8 cellular contexts compared by ENCODE assay signal in genomic region chr9:127930298-127931091, GRCh38. TPM values are rescaled to one million over a fixed set of nuclear protein-coding genes. Genes with fewer than 3 reads are reported as not detected.
DNase-seq lines count a peak whose midpoint lies in the region; ATAC-seq and TF ChIP-seq lines count a peak whose summit lies in the region.

PIP5KL1 (minus strand) TSS chr9:127930777; CDS start chr9:127930752, 25 bp downstream.

- H3K27me3 Mint-ChIP-seq in IgD-negative memory B cell (peaks cover 1% of the 10 kb centered on the region), osteocyte (ENCODE audit: unreplicated experiment) (no peaks in the 10 kb centered on the region)

- peak within 1 kb of the TSS; percentile 90 for H3K4me2 ChIP-seq in SK-N-SH

- TF ChIP-seq RAD21 in SK-N-SH (IDR thresholded peaks at IDR 0.05; ENCODE audit: low read length): no peak

- H3K36me3 ChIP-seq in SK-N-SH (replicated peaks in 1 of 2; ENCODE audit: control insufficient read depth in 1 of 2, insufficient read depth in 2 of 2, low read length in 1 of 2) (peaks cover 3 to 5% of the 10 kb centered on the region in 2 experiments), adrenal gland (replicated peaks in 1 of 2) (no peaks in the 10 kb centered on the region), cardiac muscle cell (no peaks in the 10 kb centered on the region), urinary bladder (ENCODE audit: insufficient read depth) (no peaks in the 10 kb centered on the region)

- peak within 1 kb of the TSS; percentile 80 to 91 for H3K27ac ChIP-seq in SK-N-SH (ENCODE audit: low read depth in 2 of 2, low read length in 1 of 2)
- H3K27ac ChIP-seq in adrenal gland: peak within 1 kb of the TSS in 2 of 5 donors; percentile 17 to 56
- no peak within 1 kb of the TSS for H3K27ac ChIP-seq in cardiac muscle cell
- no peak within 1 kb of the TSS for H3K27ac ChIP-seq in urinary bladder (ENCODE audit: low read depth)

- H3K9me2 ChIP-seq in SK-N-SH: no peaks in the 10 kb centered on the region

- H3K9ac ChIP-seq in SK-N-SH: peak within 1 kb of the TSS; percentile 59

- H3K27ac Mint-ChIP-seq in IgD-negative memory B cell (peak within 1 kb of the TSS; percentile 83 to 98 (median 94)), osteocyte (ENCODE audit: unreplicated experiment) (peak within 1 kb of the TSS; percentile 89)

- ATAC-seq in GM21723 (IDR thresholded peaks at IDR 0.05; ENCODE audit: unreplicated experiment): peak; percentile 78

- TF ChIP-seq CTCF in SK-N-SH (IDR thresholded peaks at IDR 0.05) (peak; percentile 40), adrenal gland (IDR thresholded peaks at IDR 0.05) (no peak), cardiac muscle cell (IDR thresholded peaks at IDR 0.05; ENCODE audit: low read depth, low read length) (peak; percentile 20), osteocyte (IDR thresholded peaks at IDR 0.05) (peak; percentile 34)

- CTCF ChIA-PET in SK-N-SH (lab: Yijun Ruan, JAX): interaction anchor here (1.1 to 2.0 kb wide), 9 partner anchors 9 to 187 kb away, joined by 3 to 13 read pairs (median 5); no protein-coding TSS in a partner anchor

- H3K9me3 Mint-ChIP-seq in IgD-negative memory B cell: peaks cover 0 to 2% (median 0%) of the 10 kb centered on the region in 3 donors
- no peaks in the 10 kb centered on the region for H3K9me3 Mint-ChIP-seq in osteocyte (ENCODE audit: unreplicated experiment)

- POLR2A ChIA-PET in SK-N-SH (lab: Yijun Ruan, JAX): interaction anchor here (0.5 to 1.2 kb wide), 8 partner anchors 9 to 297 kb away, joined by 3 to 4 read pairs (median 3); no protein-coding TSS in a partner anchor

- DNase-seq in ELR (ENCODE audit: low read depth): peak; percentile 92
- DNase-seq in SK-N-SH: peak; percentile 98
- peak; percentile 77 to 89 (median 81) for DNase-seq in adrenal gland
- DNase-seq in cardiac muscle cell (ENCODE audit: low read depth in 1 of 2, low spot score in 1 of 2): peak; percentile 88 to 92
- DNase-seq in osteocyte (ENCODE audit: extremely low spot score, unreplicated experiment): peak; percentile 95

- no peak for TF ChIP-seq EP300 in SK-N-SH (IDR thresholded peaks at IDR 0.05; ENCODE audit: borderline replicate concordance in 1 of 2, low read depth in 1 of 2, low read length in 1 of 2)

- H3K36me3 Mint-ChIP-seq in IgD-negative memory B cell (peaks cover 2% of the 10 kb centered on the region), osteocyte (ENCODE audit: unreplicated experiment) (no peaks in the 10 kb centered on the region)

- H3K4me1 ChIP-seq in SK-N-SH (ENCODE audit: control insufficient read depth in 1 of 2, insufficient read depth in 2 of 2, low read depth in 1 of 2, low read length in 1 of 2) (peaks cover 7 to 32% of the 10 kb centered on the region in 2 experiments; a peak in 3 of 4 replicates), adrenal gland (replicated peaks in 1 of 2) (peaks cover 10 to 32% of the 10 kb centered on the region in 2 donors), cardiac muscle cell (ENCODE audit: low read depth) (no peaks in the 10 kb centered on the region), urinary bladder (ENCODE audit: insufficient read depth) (no peaks in the 10 kb centered on the region)

- H3K4me3 Mint-ChIP-seq in IgD-negative memory B cell (peak within 1 kb of the TSS; percentile 76 to 94 (median 87)), osteocyte (ENCODE audit: unreplicated experiment) (peak within 1 kb of the TSS; percentile 73)

- peaks cover 22% of the 10 kb centered on the region for H3F3A ChIP-seq in SK-N-SH (replicated peaks; ENCODE audit: insufficient read depth)

- H3K27me3 ChIP-seq in SK-N-SH (ENCODE audit: insufficient read depth) (no peaks in the 10 kb centered on the region), adrenal gland (peaks cover 26% of the 10 kb centered on the region), cardiac muscle cell (peaks cover 36% of the 10 kb centered on the region)

- H3K4me3 ChIP-seq in SK-N-SH (ENCODE audit: low read depth in 2 of 2, low read length in 1 of 2) (peak within 1 kb of the TSS; percentile 59 to 64), adrenal gland (peak within 1 kb of the TSS in 2 of 4 donors; percentile 22 to 42), cardiac muscle cell (peak within 1 kb of the TSS; percentile 43), urinary bladder (ENCODE audit: low read depth, low read length) (peak within 1 kb of the TSS; percentile 38)

- H3K79me2 ChIP-seq in SK-N-SH (ENCODE audit: insufficient read depth): peaks cover 24% of the 10 kb centered on the region

- TF ChIP-seq POLR2A in adrenal gland (IDR thresholded peaks at IDR 0.05): no peak

- 2% methylated on average over 23 of the region's 68 CpGs for WGBS in SK-N-SH (ENCODE audit: low lambda C conversion rate)
- 0 to 5% (median 2%) methylated on average over 12 to 68 of the region's 68 CpGs for WGBS in adrenal gland, 4 donors
- WGBS in urinary bladder: under 1% methylated on average over 68 of the region's 68 CpGs

- H3K9me3 ChIP-seq in SK-N-SH: no peaks in the 10 kb centered on the region
- H3K9me3 ChIP-seq in adrenal gland (replicated peaks in 1 of 3): no peaks in the 10 kb centered on the region
- no peaks in the 10 kb centered on the region for H3K9me3 ChIP-seq in cardiac muscle cell (ENCODE audit: low read depth)

- H3K4me1 Mint-ChIP-seq in IgD-negative memory B cell (peaks cover 11 to 22% (median 20%) of the 10 kb centered on the region in 3 donors), osteocyte (ENCODE audit: unreplicated experiment) (peaks cover 30% of the 10 kb centered on the region)

- intact Hi-C loops in adrenal gland (cut with DNase I): no loop called here

- H2AFZ ChIP-seq in SK-N-SH (ENCODE audit: low read depth): peak within 1 kb of the TSS; percentile 52

- no peaks in the 10 kb centered on the region for H4K20me1 ChIP-seq in SK-N-SH (ENCODE audit: insufficient read depth)

TF ChIP-seq in SK-N-SH, 30 proteins besides CTCF, POLR2A, EP300 and RAD21 (continues in another document):
- peak; percentile 62 for TF ChIP-seq RFX5 (IDR thresholded peaks at IDR 0.05; ENCODE audit: low read length)
- TF ChIP-seq POLR2AphosphoS5 (IDR thresholded peaks at IDR 0.05; ENCODE audit: low read depth, low read length): peak; percentile 27; the same call in 1 of the 2 replicates
- TF ChIP-seq MEF2A (IDR thresholded peaks at IDR 0.05; ENCODE audit: borderline replicate concordance, low read depth): no peak
- TF ChIP-seq ELF1 (IDR thresholded peaks at IDR 0.05): no peak
- 0 out of 2 replicates have a peak, but pooled peaks have one; percentile 12 for TF ChIP-seq NFIC (IDR thresholded peaks at IDR 0.05; ENCODE audit: borderline replicate concordance)
- TF ChIP-seq FOXM1 (IDR thresholded peaks at IDR 0.05; ENCODE audit: low read depth): no peak; the same call in 1 of the 2 replicates
- 0 out of 2 replicates have a peak, but pooled peaks have one; percentile 8 for TF ChIP-seq TEAD4 (IDR thresholded peaks at IDR 0.05; ENCODE audit: borderline replicate concordance, insufficient read depth)
- no peak for TF ChIP-seq NRF1 (IDR thresholded peaks at IDR 0.05; ENCODE audit: low read depth, low read length)
- TF ChIP-seq MXI1 (IDR thresholded peaks at IDR 0.05; ENCODE audit: low read depth, low read length): peak; percentile 19; the same call in 1 of the 2 replicates
- TF ChIP-seq IRF3 (IDR thresholded peaks at IDR 0.05; ENCODE audit: low read depth, low read length): 0 out of 2 replicates have a peak, but pooled peaks have one; percentile 7
- TF ChIP-seq USF1 (IDR thresholded peaks at IDR 0.05; ENCODE audit: borderline replicate concordance, low read depth): no peak
- no peak for TF ChIP-seq RXRA (IDR thresholded peaks at IDR 0.05; ENCODE audit: borderline replicate concordance, low read depth)
- TF ChIP-seq FOSL2 (IDR thresholded peaks at IDR 0.05; ENCODE audit: borderline replicate concordance, low read depth): no peak; the same call in 1 of the 2 replicates
- TF ChIP-seq CHD2 (IDR thresholded peaks at IDR 0.05; ENCODE audit: low read length, partially characterized antibody): peak; percentile 9
- TF ChIP-seq YY1 (IDR thresholded peaks at IDR 0.05; ENCODE audit: low read depth): no peak
- TF ChIP-seq FOXJ3 (CRISPR knock-in tag; IDR thresholded peaks at IDR 0.05): no peak
- TF ChIP-seq GATA2 (CRISPR knock-in tag; IDR thresholded peaks at IDR 0.05): 0 out of 2 replicates have a peak, but pooled peaks have one; percentile 11

RNA-seq across cellular contexts. Expression of gene PIP5KL1, which starts in this region (rescaled TPM):
- polyA plus RNA-seq in IgD-negative memory B cell (1.1 TPM), SK-N-SH (2012; rRNA removed) (4.0 and 6.1 TPM in 2 replicates), adrenal gland (1 to 10 TPM in 1 of 3 donors, under 1 TPM in 2; 0.22 to 1.5 (median 0.54) TPM), cardiac muscle cell (3.4 and 3.5 TPM in 2 replicates), urinary bladder (1.4 TPM)
- polyA plus RNA-seq in SK-N-SH (2012; cell fraction: cytosol; rRNA removed): 1.7 and 2.5 TPM in 2 replicates
- 40.1 and 41.3 TPM in 2 replicates for polyA plus RNA-seq in SK-N-SH (2012; cell fraction: nucleus; rRNA removed)
- total RNA-seq in adrenal gland (1 to 10 TPM in 2 of 8 donors, under 1 TPM in 3, not detected in 3; 0.19 to 2.3 (median 0.83) TPM), cardiac muscle cell (0.89 and 1.7 TPM in 2 replicates), osteocyte (2.6 and 2.9 TPM in 2 replicates), urinary bladder (0.48 TPM)

Comparison
In these comparisons a context has a peak if more than half of its experiments do, and no peak if none do; other contexts are left out.
1. H3K27ac ChIP-seq: peak in SK-N-SH (2 of 2); none in cardiac muscle cell (single experiment) and urinary bladder (single experiment).
2. CTCF ChIP-seq: peak in SK-N-SH (single experiment), cardiac muscle cell (single experiment) and osteocyte (single experiment); none in adrenal gland (0 of 6).
3. Peak in every context shown above with its lines, with median percentiles within 50 percentile points of each other: DNase-seq.